Comparison of ENCODE assay signal across 13 cellular contexts in genomic region chr2:233065200-233065589, GRCh38. TPM values are rescaled to one million over a fixed set of nuclear protein-coding genes. Genes with fewer than 3 reads are reported as not detected.
"Had no signal": no experiment of that assay in that cellular context is flagged by ENCODE, and none has a peak within 500 bp of the region (broad histone marks: within the 10 kb centered on the region; RNA-seq: fewer than 3 reads in every experiment).

No MANE protein-coding gene starts in this region.

RNA-seq across cellular contexts. Expression of gene NEU2, which starts 32.7 kb away (rescaled TPM):
- total RNA-seq: activated CD4-positive, alpha-beta memory T cell treated with anti-CD3 and anti-CD28 coated beads for 36 hours; activated naive CD8-positive, alpha-beta T cell treated with anti-CD3 and anti-CD28 coated beads, Interleukin-2, amount 10 ng/mL, durations not matched to agents 7 days and 5 days; body of pancreas; colonic mucosa; esophagus mucosa; gastroesophageal sphincter; heart left ventricle; kidney epithelial cell; liver; mucosa of descending colon; tibial nerve; uterus; WTC11 had no signal
- polyA plus RNA-seq: heart left ventricle, liver had no signal

RNA-seq across cellular contexts. Expression of gene NGEF, which starts 52.1 kb away (rescaled TPM):
- total RNA-seq: activated naive CD8-positive, alpha-beta T cell treated with anti-CD3 and anti-CD28 coated beads, Interleukin-2, amount 10 ng/mL, durations not matched to agents 7 days and 5 days had no signal
